1 cellular context compared by ENCODE assay signal in the genomic region with DNA sequence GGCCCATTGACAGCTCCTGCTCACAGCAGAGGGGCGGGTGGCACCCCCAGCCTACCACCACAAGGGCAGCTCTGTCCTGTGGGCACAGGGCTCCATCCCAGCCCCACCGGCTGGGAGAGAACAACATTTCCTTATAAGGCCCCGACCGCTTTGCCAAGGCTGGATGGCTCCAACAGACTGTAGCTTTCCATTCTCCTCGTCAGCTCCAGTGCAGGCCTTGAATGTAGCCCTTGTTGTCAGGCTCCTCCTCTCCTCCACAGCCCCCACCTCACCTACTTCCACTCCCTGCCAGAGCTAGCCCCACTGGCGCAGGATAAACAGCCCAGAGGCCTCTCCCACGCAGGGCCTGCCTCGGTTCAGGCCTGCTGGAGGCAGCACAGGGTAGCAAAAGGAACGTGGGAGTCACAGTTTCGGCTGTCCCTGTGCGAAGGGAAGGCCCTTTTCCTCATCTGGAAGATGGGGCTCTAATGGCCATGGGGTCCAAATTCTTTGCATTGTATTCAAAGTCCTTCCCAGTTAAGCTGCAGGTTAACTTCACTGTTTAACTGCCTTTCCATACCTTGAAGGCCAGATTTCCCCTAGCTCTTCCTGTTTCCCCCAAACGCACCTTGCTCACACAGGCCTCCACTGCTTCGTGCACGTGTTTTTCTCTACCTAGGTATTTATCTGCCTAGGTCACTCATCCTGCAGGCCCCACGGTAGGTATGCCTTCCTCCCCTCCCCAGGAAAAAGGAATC.
TF ChIP-seq lines count a peak whose summit lies in the region.

No MANE protein-coding gene starts in this region.

TF ChIP-seq in HepG2, 621 proteins besides CTCF, POLR2A, EP300 and RAD21 (continued from another document and continues in another):
- TF ChIP-seq TGIF2 (CRISPR knock-in tag; IDR thresholded peaks at IDR 0.05) (0 out of 2 replicates have a peak, but pooled peaks have one; percentile 14), ZNF816 (CRISPR knock-in tag; IDR thresholded peaks at IDR 0.05; ENCODE audit: borderline replicate concordance) (no peak; the same call in 1 of the 2 replicates), CENPX (CRISPR knock-in tag; IDR thresholded peaks at IDR 0.05) (no peak), SMARCE1 (IDR thresholded peaks at IDR 0.05; ENCODE audit: borderline replicate concordance) (no peak), AGO2 (optimal IDR thresholded peaks at IDR 0.05; ENCODE audit: low read depth, low read length) (no peak), MAFK (conservative IDR thresholded peaks at IDR 0.05 in 1 of 2, IDR thresholded peaks at IDR 0.05 in 1 of 2; ENCODE audit: low read length in 2 of 2) (no peak), ZNF547 (CRISPR knock-in tag; IDR thresholded peaks at IDR 0.05) (0 out of 2 replicates have a peak, but pooled peaks have one; percentile 34), GFI1 (CRISPR knock-in tag; IDR thresholded peaks at IDR 0.05; ENCODE audit: borderline replicate concordance) (peak; percentile 47; the same call in 1 of the 2 replicates), ZNF7 (CRISPR knock-in tag; IDR thresholded peaks at IDR 0.05) (no peak), ISX (CRISPR knock-in tag; conservative IDR thresholded peaks at IDR 0.05) (no peak), RARA (CRISPR knock-in tag; IDR thresholded peaks at IDR 0.05) (peak; percentile 4; the same call in 1 of the 2 replicates), ZNF337 (CRISPR knock-in tag; IDR thresholded peaks at IDR 0.05; ENCODE audit: borderline replicate concordance, low read depth) (0 out of 2 replicates have a peak, but pooled peaks have one; percentile 75), FOXP4 (CRISPR knock-in tag; IDR thresholded peaks at IDR 0.05) (peak; percentile 56; the same call in 1 of the 2 replicates), ZNF766 (CRISPR knock-in tag; IDR thresholded peaks at IDR 0.05; ENCODE audit: borderline replicate concordance) (0 out of 2 replicates have a peak, but pooled peaks have one; percentile 9), ZNF615 (CRISPR knock-in tag; IDR thresholded peaks at IDR 0.05; ENCODE audit: borderline replicate concordance) (no peak), KMT2B (CRISPR knock-in tag; IDR thresholded peaks at IDR 0.05) (no peak; the same call in 1 of the 2 replicates), NCOA5 (CRISPR knock-in tag; IDR thresholded peaks at IDR 0.05) (no peak), FOXO4 (CRISPR knock-in tag; conservative IDR thresholded peaks at IDR 0.05) (0 out of 2 replicates have a peak, but pooled peaks have one; percentile 86), ARID2 (CRISPR knock-in tag; IDR thresholded peaks at IDR 0.05; ENCODE audit: borderline replicate concordance) (peak; percentile 77; the same call in 1 of the 2 replicates), ZSCAN20 (CRISPR knock-in tag; IDR thresholded peaks at IDR 0.05; ENCODE audit: borderline replicate concordance) (no peak), FOXM1 (CRISPR knock-in tag; IDR thresholded peaks at IDR 0.05) (no peak), ZNF230 (CRISPR knock-in tag; IDR thresholded peaks at IDR 0.05) (peak; percentile 63; the same call in 1 of the 2 replicates), ZEB1 (IDR thresholded peaks at IDR 0.05; ENCODE audit: insufficient replicate concordance, low read depth) (peak; percentile 85), GLI4 (CRISPR knock-in tag; IDR thresholded peaks at IDR 0.05; ENCODE audit: borderline replicate concordance) (peak; percentile 22; the same call in 1 of the 2 replicates), PLRG1 (conservative IDR thresholded peaks at IDR 0.05) (no peak), BCL6 (CRISPR knock-in tag; IDR thresholded peaks at IDR 0.05) (peak; percentile 69), JARID2 (CRISPR knock-in tag; IDR thresholded peaks at IDR 0.05; ENCODE audit: insufficient replicate concordance) (no peak), ASH2L (IDR thresholded peaks at IDR 0.05; ENCODE audit: insufficient read length, low read depth, low read length) (peak; percentile 69), THYN1 (CRISPR knock-in tag; IDR thresholded peaks at IDR 0.05; ENCODE audit: borderline replicate concordance, low read depth) (no peak)
- TF ChIP-seq, protein P1, sequence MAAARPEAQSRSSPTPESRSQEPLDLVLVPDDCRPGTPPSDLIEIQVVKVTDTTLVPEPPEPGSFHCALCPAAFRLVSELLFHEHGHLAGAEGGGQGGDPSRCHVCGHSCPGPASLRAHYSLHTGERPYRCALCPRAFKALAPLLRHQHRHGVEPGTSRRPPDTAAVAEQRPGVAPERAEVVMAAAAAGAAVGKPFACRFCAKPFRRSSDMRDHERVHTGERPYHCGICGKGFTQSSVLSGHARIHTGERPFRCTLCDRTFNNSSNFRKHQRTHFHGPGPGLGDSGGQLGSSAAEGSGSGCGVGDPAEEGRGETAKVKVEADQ (CRISPR knock-in tag; IDR thresholded peaks at IDR 0.05; ENCODE audit: borderline replicate concordance): peak; percentile 83; the same call in 1 of the 2 replicates
- TF ChIP-seq, protein P2, sequence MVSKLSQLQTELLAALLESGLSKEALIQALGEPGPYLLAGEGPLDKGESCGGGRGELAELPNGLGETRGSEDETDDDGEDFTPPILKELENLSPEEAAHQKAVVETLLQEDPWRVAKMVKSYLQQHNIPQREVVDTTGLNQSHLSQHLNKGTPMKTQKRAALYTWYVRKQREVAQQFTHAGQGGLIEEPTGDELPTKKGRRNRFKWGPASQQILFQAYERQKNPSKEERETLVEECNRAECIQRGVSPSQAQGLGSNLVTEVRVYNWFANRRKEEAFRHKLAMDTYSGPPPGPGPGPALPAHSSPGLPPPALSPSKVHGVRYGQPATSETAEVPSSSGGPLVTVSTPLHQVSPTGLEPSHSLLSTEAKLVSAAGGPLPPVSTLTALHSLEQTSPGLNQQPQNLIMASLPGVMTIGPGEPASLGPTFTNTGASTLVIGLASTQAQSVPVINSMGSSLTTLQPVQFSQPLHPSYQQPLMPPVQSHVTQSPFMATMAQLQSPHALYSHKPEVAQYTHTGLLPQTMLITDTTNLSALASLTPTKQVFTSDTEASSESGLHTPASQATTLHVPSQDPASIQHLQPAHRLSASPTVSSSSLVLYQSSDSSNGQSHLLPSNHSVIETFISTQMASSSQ (IDR thresholded peaks at IDR 0.05; ENCODE audit: low read depth): no peak
- TF ChIP-seq, protein P2 (CRISPR knock-in tag; IDR thresholded peaks at IDR 0.05; ENCODE audit: borderline replicate concordance): peak; percentile 57; the same call in 1 of the 2 replicates
- TF ChIP-seq, protein P3, sequence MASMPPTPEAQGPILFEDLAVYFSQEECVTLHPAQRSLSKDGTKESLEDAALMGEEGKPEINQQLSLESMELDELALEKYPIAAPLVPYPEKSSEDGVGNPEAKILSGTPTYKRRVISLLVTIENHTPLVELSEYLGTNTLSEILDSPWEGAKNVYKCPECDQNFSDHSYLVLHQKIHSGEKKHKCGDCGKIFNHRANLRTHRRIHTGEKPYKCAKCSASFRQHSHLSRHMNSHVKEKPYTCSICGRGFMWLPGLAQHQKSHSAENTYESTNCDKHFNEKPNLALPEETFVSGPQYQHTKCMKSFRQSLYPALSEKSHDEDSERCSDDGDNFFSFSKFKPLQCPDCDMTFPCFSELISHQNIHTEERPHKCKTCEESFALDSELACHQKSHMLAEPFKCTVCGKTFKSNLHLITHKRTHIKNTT (CRISPR knock-in tag; IDR thresholded peaks at IDR 0.05): no peak
- TF ChIP-seq, protein P4, sequence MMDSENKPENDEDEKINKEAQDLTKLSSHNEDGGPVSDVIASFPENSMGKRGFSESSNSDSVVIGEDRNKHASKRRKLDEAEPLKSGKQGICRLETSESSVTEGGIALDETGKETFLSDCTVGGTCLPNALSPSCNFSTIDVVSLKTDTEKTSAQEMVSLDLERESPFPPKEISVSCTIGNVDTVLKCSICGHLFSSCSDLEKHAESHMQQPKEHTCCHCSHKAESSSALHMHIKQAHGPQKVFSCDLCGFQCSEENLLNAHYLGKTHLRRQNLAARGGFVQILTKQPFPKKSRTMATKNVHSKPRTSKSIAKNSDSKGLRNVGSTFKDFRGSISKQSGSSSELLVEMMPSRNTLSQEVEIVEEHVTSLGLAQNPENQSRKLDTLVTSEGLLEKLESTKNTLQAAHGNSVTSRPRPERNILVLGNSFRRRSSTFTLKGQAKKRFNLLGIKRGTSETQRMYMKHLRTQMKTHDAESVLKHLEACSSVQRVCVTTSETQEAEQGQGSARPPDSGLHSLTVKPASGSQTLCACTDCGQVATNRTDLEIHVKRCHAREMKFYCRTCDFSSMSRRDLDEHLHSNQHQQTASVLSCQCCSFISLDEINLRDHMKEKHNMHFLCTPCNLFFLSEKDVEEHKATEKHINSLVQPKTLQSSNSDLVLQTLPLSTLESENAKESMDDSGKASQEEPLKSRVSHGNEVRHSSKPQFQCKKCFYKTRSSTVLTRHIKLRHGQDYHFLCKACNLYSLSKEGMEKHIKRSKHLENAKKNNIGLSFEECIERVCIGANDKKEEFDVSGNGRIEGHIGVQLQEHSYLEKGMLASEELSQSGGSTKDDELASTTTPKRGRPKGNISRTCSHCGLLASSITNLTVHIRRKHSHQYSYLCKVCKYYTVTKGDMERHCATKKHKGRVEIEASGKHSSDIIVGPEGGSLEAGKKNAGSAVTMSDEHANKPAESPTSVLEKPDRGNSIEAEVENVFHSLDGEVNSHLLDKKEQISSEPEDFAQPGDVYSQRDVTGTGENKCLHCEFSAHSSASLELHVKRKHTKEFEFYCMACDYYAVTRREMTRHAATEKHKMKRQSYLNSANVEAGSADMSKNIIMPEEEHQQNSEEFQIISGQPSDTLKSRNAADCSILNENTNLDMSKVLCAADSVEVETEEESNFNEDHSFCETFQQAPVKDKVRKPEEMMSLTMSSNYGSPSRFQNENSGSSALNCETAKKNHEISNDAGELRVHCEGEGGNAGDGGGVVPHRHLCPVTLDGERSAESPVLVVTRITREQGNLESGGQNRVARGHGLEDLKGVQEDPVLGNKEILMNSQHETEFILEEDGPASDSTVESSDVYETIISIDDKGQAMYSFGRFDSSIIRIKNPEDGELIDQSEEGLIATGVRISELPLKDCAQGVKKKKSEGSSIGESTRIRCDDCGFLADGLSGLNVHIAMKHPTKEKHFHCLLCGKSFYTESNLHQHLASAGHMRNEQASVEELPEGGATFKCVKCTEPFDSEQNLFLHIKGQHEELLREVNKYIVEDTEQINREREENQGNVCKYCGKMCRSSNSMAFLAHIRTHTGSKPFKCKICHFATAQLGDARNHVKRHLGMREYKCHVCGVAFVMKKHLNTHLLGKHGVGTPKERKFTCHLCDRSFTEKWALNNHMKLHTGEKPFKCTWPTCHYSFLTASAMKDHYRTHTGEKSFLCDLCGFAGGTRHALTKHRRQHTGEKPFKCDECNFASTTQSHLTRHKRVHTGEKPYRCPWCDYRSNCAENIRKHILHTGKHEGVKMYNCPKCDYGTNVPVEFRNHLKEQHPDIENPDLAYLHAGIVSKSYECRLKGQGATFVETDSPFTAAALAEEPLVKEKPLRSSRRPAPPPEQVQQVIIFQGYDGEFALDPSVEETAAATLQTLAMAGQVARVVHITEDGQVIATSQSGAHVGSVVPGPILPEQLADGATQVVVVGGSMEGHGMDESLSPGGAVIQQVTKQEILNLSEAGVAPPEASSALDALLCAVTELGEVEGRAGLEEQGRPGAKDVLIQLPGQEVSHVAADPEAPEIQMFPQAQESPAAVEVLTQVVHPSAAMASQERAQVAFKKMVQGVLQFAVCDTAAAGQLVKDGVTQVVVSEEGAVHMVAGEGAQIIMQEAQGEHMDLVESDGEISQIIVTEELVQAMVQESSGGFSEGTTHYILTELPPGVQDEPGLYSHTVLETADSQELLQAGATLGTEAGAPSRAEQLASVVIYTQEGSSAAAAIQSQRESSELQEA (CRISPR knock-in tag; IDR thresholded peaks at IDR 0.05; ENCODE audit: not compliant biosample characterization): no peak
